In the genomic region with DNA sequence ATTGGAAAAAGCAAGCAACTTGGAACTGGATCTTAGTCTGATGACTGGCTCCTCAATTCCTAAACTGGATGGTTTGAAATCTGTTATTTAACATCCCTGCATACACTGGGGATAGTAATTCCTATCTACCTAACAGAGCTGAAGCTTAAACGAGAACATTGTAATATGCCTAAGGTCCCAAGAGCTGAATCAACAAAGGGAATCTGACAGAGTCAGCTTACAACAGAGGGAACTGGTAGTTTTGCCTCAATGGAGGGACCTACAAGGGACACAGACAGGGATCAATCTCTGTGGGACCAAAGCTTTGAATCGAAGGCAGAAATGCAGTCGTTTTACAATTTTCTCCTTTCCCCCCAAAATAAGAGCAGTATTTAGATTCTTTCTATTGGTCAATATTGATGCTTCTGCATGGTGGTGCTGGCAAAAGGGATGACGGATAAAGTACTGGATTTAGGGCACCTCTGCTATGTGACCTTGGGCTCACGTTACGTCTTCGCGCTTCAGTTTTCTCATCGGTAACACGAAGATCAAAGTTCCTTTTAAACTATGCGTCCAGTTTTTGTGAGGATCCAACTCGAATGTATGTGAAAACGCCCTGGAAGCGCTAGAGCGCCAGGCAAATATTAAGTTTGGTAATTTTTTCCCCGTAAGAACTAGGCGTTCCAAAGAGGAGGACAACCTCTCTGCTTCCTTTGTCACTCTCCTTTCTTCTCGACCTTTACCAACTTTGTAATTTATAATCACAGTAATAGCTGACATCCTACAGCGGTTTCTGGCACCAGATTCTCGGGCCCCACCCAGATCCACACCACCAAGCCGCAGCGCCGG, we compare ENCODE assay signal across 10 cellular contexts. TPM values are rescaled to one million over a fixed set of nuclear protein-coding genes. Genes with fewer than 3 reads are reported as not detected.
A peak's percentile ranks its signal among the peaks of the same experiment; 100 is the strongest.
DNase-seq lines count a peak whose midpoint lies in the region; ATAC-seq and TF ChIP-seq lines count a peak whose summit lies in the region.
"Had no signal": no experiment of that assay in that cellular context is flagged by ENCODE, and none has a peak within 500 bp of the region (broad histone marks: within the 10 kb centered on the region; RNA-seq: fewer than 3 reads in every experiment).

No MANE protein-coding gene starts in this region.

- H3K36me3 ChIP-seq in A673 (ENCODE audit: insufficient read depth, low read length, poor library complexity, severe bottlenecking) (no peaks in the 10 kb centered on the region), HUES48 (ENCODE audit: control insufficient read depth, insufficient read depth, low read length) (no peaks in the 10 kb centered on the region), colonic mucosa (no peaks in the 10 kb centered on the region), mesodermal cell (ENCODE audit: control insufficient read depth, insufficient read depth, low read length) (peaks cover 41% of the 10 kb centered on the region)

- no peak for ATAC-seq in activated CD8-positive, alpha-beta memory T cell treated with anti-CD3 and anti-CD28 coated beads, Interleukin-2, amount 10 ng/mL, durations not matched to agents 7 days and 5 days
- no peak for ATAC-seq in HG02884 (IDR thresholded peaks at IDR 0.05; ENCODE audit: unreplicated experiment)

- no peak for DNase-seq in A673 (ENCODE audit: low spot score)
- DNase-seq in colonic mucosa = no peak
- DNase-seq in germinal center (ENCODE audit: low spot score) = no peak
- DNase-seq in activated CD8-positive, alpha-beta memory T cell treated with anti-CD3 and anti-CD28 coated beads, Interleukin-2, amount 10 ng/mL, durations not matched to agents 7 days and 5 days = no peak
- no peak for DNase-seq in activated T-helper 2 cell treated with anti-CD3 and anti-CD28 coated beads, Interferon-gamma antibody, Interleukin-2, Interleukin-4, amounts not matched to agents 10 μg/mL and 5 μg/mL and 100 μg/mL, durations not matched to agents 14 hours and 24 hours and 36 hours (ENCODE audit: low spot score)

- POLR2A ChIA-PET in A673 (lab: Charles Lee; ENCODE audit: low non-redundant PET) = interaction anchor here (0.6 kb wide), 1 partner anchor 608 kb away, joined by 3 read pairs; no protein-coding TSS in a partner anchor

- CTCF ChIA-PET in A673 (lab: Charles Lee) = interaction anchor here (0.7 kb wide), 1 partner anchor 22 kb away, joined by 4 read pairs; no protein-coding TSS in a partner anchor
- CTCF ChIA-PET in activated CD8-positive, alpha-beta memory T cell treated with anti-CD3 and anti-CD28 coated beads, Interleukin-2, amount 10 ng/mL, durations not matched to agents 7 days and 5 days (lab: Charles Lee) = interaction anchor here (0.8 to 10.5 kb wide), 8 partner anchors 23 to 144 kb away, joined by 3 to 138 read pairs (median 4); no protein-coding TSS in a partner anchor

- H3K9me3 Mint-ChIP-seq in activated CD8-positive, alpha-beta memory T cell treated with anti-CD3 and anti-CD28 coated beads, Interleukin-2, amount 10 ng/mL, durations not matched to agents 7 days and 5 days (ENCODE audit: low read depth) = no peaks in the 10 kb centered on the region
- no peaks in the 10 kb centered on the region for H3K9me3 Mint-ChIP-seq in activated T-helper 2 cell treated with anti-CD3 and anti-CD28 coated beads, Interferon-gamma antibody, Interleukin-2, Interleukin-4, amounts not matched to agents 10 μg/mL and 5 μg/mL and 100 μg/mL, durations not matched to agents 14 hours and 24 hours and 36 hours
- H3K9me3 Mint-ChIP-seq: activated CD4-positive, alpha-beta T cell treated with anti-CD3 and anti-CD28 coated beads, Interleukin-2, amount 10 ng/mL, durations not matched to agents 7 days and 5 days; naive B cell had no signal

- H3K4me1 Mint-ChIP-seq in activated CD8-positive, alpha-beta memory T cell treated with anti-CD3 and anti-CD28 coated beads, Interleukin-2, amount 10 ng/mL, durations not matched to agents 7 days and 5 days = peaks cover 28% of the 10 kb centered on the region
- peaks cover 19% of the 10 kb centered on the region for H3K4me1 Mint-ChIP-seq in activated T-helper 2 cell treated with anti-CD3 and anti-CD28 coated beads, Interferon-gamma antibody, Interleukin-2, Interleukin-4, amounts not matched to agents 10 μg/mL and 5 μg/mL and 100 μg/mL, durations not matched to agents 14 hours and 24 hours and 36 hours (ENCODE audit: low read depth)

- TSS peak; percentile 56 for BruUV-seq in A673 (replicated peaks; lab: Mats Ljungman, UMichigan)

- H3K36me3 Mint-ChIP-seq in activated CD8-positive, alpha-beta memory T cell treated with anti-CD3 and anti-CD28 coated beads, Interleukin-2, amount 10 ng/mL, durations not matched to agents 7 days and 5 days = no peaks in the 10 kb centered on the region
- peaks cover 13% of the 10 kb centered on the region for H3K36me3 Mint-ChIP-seq in activated T-helper 2 cell treated with anti-CD3 and anti-CD28 coated beads, Interferon-gamma antibody, Interleukin-2, Interleukin-4, amounts not matched to agents 10 μg/mL and 5 μg/mL and 100 μg/mL, durations not matched to agents 14 hours and 24 hours and 36 hours (ENCODE audit: low read depth)
- H3K36me3 Mint-ChIP-seq: naive B cell had no signal

- no peaks in the 10 kb centered on the region for H3K9me3 ChIP-seq in A673 (ENCODE audit: low read depth, low read length, poor library complexity, severe bottlenecking)
- H3K9me3 ChIP-seq in HUES48 (ENCODE audit: control insufficient read depth, insufficient read depth, low read length) = no peaks in the 10 kb centered on the region
- H3K9me3 ChIP-seq in colonic mucosa = no peaks in the 10 kb centered on the region
- H3K9me3 ChIP-seq in mesodermal cell (ENCODE audit: control insufficient read depth, low read length) = no peaks in the 10 kb centered on the region

- TF ChIP-seq CTCF in A673 (conservative IDR thresholded peaks at IDR 0.05; ENCODE audit: low read depth, low read length) (no peak), colonic mucosa (IDR thresholded peaks at IDR 0.05) (no peak)

- peak overlapping the region; percentile 89 for H3K4me3 ChIP-seq in A673 (ENCODE audit: low read depth, low read length, poor library complexity, severe bottlenecking)
- peak overlapping the region; percentile 94 for H3K4me3 ChIP-seq in HUES48 (ENCODE audit: low read depth, low read length)
- peak overlapping the region; percentile 56 for H3K4me3 ChIP-seq in colonic mucosa
- peak overlapping the region; percentile 82 for H3K4me3 ChIP-seq in mesodermal cell (ENCODE audit: extremely low read depth, insufficient read depth, low read length, poor library complexity, severe bottlenecking)

- H3K27ac ChIP-seq in A673 (ENCODE audit: low read depth, low read length, poor library complexity, severe bottlenecking) = peak overlapping the region; percentile 74
- H3K27ac ChIP-seq in HUES48 (ENCODE audit: low read depth, low read length) = peak overlapping the region; percentile 53
- peak overlapping the region; percentile 48 for H3K27ac ChIP-seq in colonic mucosa
- peak overlapping the region; percentile 10 for H3K27ac ChIP-seq in mesodermal cell (ENCODE audit: low read depth, low read length, severe bottlenecking)

- H3K9ac ChIP-seq in HUES48 (ENCODE audit: low read depth, low read length) (peak overlapping the region; percentile 64), colonic mucosa (ENCODE audit: low read depth in 2 of 2, low read length in 2 of 2) (peak overlapping the region; percentile 58 to 69)

- H3K27me3 Mint-ChIP-seq in activated CD8-positive, alpha-beta memory T cell treated with anti-CD3 and anti-CD28 coated beads, Interleukin-2, amount 10 ng/mL, durations not matched to agents 7 days and 5 days = no peaks in the 10 kb centered on the region
- no peaks in the 10 kb centered on the region for H3K27me3 Mint-ChIP-seq in activated T-helper 2 cell treated with anti-CD3 and anti-CD28 coated beads, Interferon-gamma antibody, Interleukin-2, Interleukin-4, amounts not matched to agents 10 μg/mL and 5 μg/mL and 100 μg/mL, durations not matched to agents 14 hours and 24 hours and 36 hours (ENCODE audit: low read depth)
- H3K27me3 Mint-ChIP-seq: activated CD4-positive, alpha-beta T cell treated with anti-CD3 and anti-CD28 coated beads, Interleukin-2, amount 10 ng/mL, durations not matched to agents 7 days and 5 days; naive B cell had no signal

- H3K4me1 ChIP-seq in A673 (ENCODE audit: insufficient read depth, low read length, poor library complexity, severe bottlenecking) (peaks cover 12% of the 10 kb centered on the region), HUES48 (ENCODE audit: control insufficient read depth, insufficient read depth, low read length) (peaks cover 17% of the 10 kb centered on the region), colonic mucosa (peaks cover 17% of the 10 kb centered on the region), mesodermal cell (ENCODE audit: control insufficient read depth, insufficient read depth, low read length, poor library complexity, severe bottlenecking) (peaks cover 9% of the 10 kb centered on the region)

- no peak overlapping the region for H3K27ac Mint-ChIP-seq in activated CD8-positive, alpha-beta memory T cell treated with anti-CD3 and anti-CD28 coated beads, Interleukin-2, amount 10 ng/mL, durations not matched to agents 7 days and 5 days
- no peak overlapping the region for H3K27ac Mint-ChIP-seq in activated T-helper 2 cell treated with anti-CD3 and anti-CD28 coated beads, Interferon-gamma antibody, Interleukin-2, Interleukin-4, amounts not matched to agents 10 μg/mL and 5 μg/mL and 100 μg/mL, durations not matched to agents 14 hours and 24 hours and 36 hours
- H3K27ac Mint-ChIP-seq: activated CD4-positive, alpha-beta T cell treated with anti-CD3 and anti-CD28 coated beads, Interleukin-2, amount 10 ng/mL, durations not matched to agents 7 days and 5 days had no signal

- H3K4me3 Mint-ChIP-seq in activated CD8-positive, alpha-beta memory T cell treated with anti-CD3 and anti-CD28 coated beads, Interleukin-2, amount 10 ng/mL, durations not matched to agents 7 days and 5 days = no peak overlapping the region
- no peak overlapping the region for H3K4me3 Mint-ChIP-seq in activated T-helper 2 cell treated with anti-CD3 and anti-CD28 coated beads, Interferon-gamma antibody, Interleukin-2, Interleukin-4, amounts not matched to agents 10 μg/mL and 5 μg/mL and 100 μg/mL, durations not matched to agents 14 hours and 24 hours and 36 hours (ENCODE audit: low read depth)
- H3K4me3 Mint-ChIP-seq: activated CD4-positive, alpha-beta T cell treated with anti-CD3 and anti-CD28 coated beads, Interleukin-2, amount 10 ng/mL, durations not matched to agents 7 days and 5 days had no signal

- WGBS in mesodermal cell (ENCODE audit: insufficient coverage in 2 of 2), 2 experiments = 3 to 7% methylated on average over 17 to 20 of the region's 23 CpGs

- H3K27me3 ChIP-seq in A673 (replicated peaks; ENCODE audit: insufficient read depth, low read depth, low read length, poor library complexity) = no peaks in the 10 kb centered on the region
- peaks cover 16% of the 10 kb centered on the region for H3K27me3 ChIP-seq in HUES48 (ENCODE audit: control insufficient read depth, insufficient read depth, low read length)
- no peaks in the 10 kb centered on the region for H3K27me3 ChIP-seq in colonic mucosa

- intact Hi-C loops in A673 (cut with micrococcal nuclease; ENCODE audit: unreplicated experiment) = loop anchor here (1.0 to 5.0 kb wide), 4 partner anchors 96 to 349 kb away; a partner anchor contains a TSS
- intact Hi-C loops in colonic mucosa (cut with DNase I) = loop anchor here (10.0 kb wide), 1 partner anchor 203 kb away; no protein-coding TSS in a partner anchor
- intact Hi-C loops in activated T-helper 2 cell treated with anti-CD3 and anti-CD28 coated beads, Interferon-gamma antibody, Interleukin-2, Interleukin-4, amounts not matched to agents 10 μg/mL and 5 μg/mL and 100 μg/mL, durations not matched to agents 14 hours and 24 hours and 36 hours (cut with micrococcal nuclease) = loop anchor here (1.0 to 2.0 kb wide), 12 partner anchors 41 to 445 kb away; a partner anchor contains a TSS

RNA-seq across cellular contexts. Expression of a gene that starts 1.1 kb away (rescaled TPM):
- total RNA-seq in A673 (2021) = 128 and 130 TPM in 2 replicates
- total RNA-seq in colonic mucosa = 10 to 100 TPM; 76.4 to 88.8 TPM
- 142 TPM for polyA plus RNA-seq in mesodermal cell (2013, experiment 1 of 2)
- polyA plus RNA-seq in mesodermal cell (2013, experiment 2 of 2) = 122 TPM
- 10 to 100 TPM; 72.2 to 86.7 TPM for total RNA-seq in activated CD8-positive, alpha-beta memory T cell treated with anti-CD3 and anti-CD28 coated beads, Interleukin-2, amount 10 ng/mL, durations not matched to agents 7 days and 5 days
- total RNA-seq in activated T-helper 2 cell treated with anti-CD3 and anti-CD28 coated beads, Interferon-gamma antibody, Interleukin-2, Interleukin-4, amounts not matched to agents 10 μg/mL and 5 μg/mL and 100 μg/mL, durations not matched to agents 14 hours and 24 hours and 36 hours = 66.9 and 69.7 TPM in 2 replicates

RNA-seq across cellular contexts. Expression of a gene that starts 2.4 kb away (rescaled TPM):
- total RNA-seq in A673 (2021) (20.5 and 23.3 TPM in 2 replicates), colonic mucosa (1 to 10 TPM; 7.6 to 8.6 TPM)
- polyA plus RNA-seq in mesodermal cell (2013, experiment 1 of 2) = 32.1 TPM
- polyA plus RNA-seq in mesodermal cell (2013, experiment 2 of 2) = 24.5 TPM
- total RNA-seq in activated CD8-positive, alpha-beta memory T cell treated with anti-CD3 and anti-CD28 coated beads, Interleukin-2, amount 10 ng/mL, durations not matched to agents 7 days and 5 days = 10 to 100 TPM in 1 of 2 experiments, 1 to 10 TPM in 1; 9.8 to 12.9 TPM
- total RNA-seq in activated T-helper 2 cell treated with anti-CD3 and anti-CD28 coated beads, Interferon-gamma antibody, Interleukin-2, Interleukin-4, amounts not matched to agents 10 μg/mL and 5 μg/mL and 100 μg/mL, durations not matched to agents 14 hours and 24 hours and 36 hours = 11.1 and 12.4 TPM in 2 replicates

RNA-seq across cellular contexts. Expression of a gene that starts 50.1 kb away (rescaled TPM):
- 0.42 TPM in 1 of 2 replicates, not detected in the other for total RNA-seq in A673 (2021)
- total RNA-seq in colonic mucosa = 1 to 10 TPM; 2.8 to 4.8 TPM
- not detected for polyA plus RNA-seq in mesodermal cell (2013, experiment 1 of 2)
- not detected for polyA plus RNA-seq in mesodermal cell (2013, experiment 2 of 2)
- under 1 TPM in 1 of 2 experiments, not detected in 1; 0.35 TPM for total RNA-seq in activated CD8-positive, alpha-beta memory T cell treated with anti-CD3 and anti-CD28 coated beads, Interleukin-2, amount 10 ng/mL, durations not matched to agents 7 days and 5 days
- 0.32 TPM in 1 of 2 replicates, not detected in the other for total RNA-seq in activated T-helper 2 cell treated with anti-CD3 and anti-CD28 coated beads, Interferon-gamma antibody, Interleukin-2, Interleukin-4, amounts not matched to agents 10 μg/mL and 5 μg/mL and 100 μg/mL, durations not matched to agents 14 hours and 24 hours and 36 hours

Comparison
In these comparisons a context has a peak if more than half of its experiments do, and no peak if none do; other contexts are left out.
1. H3K27ac ChIP-seq: peak in every context shown above with its lines; median percentile 74 in A673; 53 in HUES48; 48 in colonic mucosa; 10 in mesodermal cell.